Comparison of ENCODE assay signal across 1 cellular context in genomic region chr2:73896362-73897239, GRCh38.
A peak's percentile ranks its signal among the peaks of the same experiment; 100 is the strongest.
TF ChIP-seq lines count a peak whose summit lies in the region.

No MANE protein-coding gene starts in this region.

TF ChIP-seq in IMR-90, 13 proteins besides CTCF, POLR2A, EP300 and RAD21:
- TF ChIP-seq ELK1 (IDR thresholded peaks at IDR 0.05; ENCODE audit: borderline replicate concordance, low read depth, low read length) (no peak), MAFK (IDR thresholded peaks at IDR 0.05; ENCODE audit: low read depth, low read length) (no peak), MXI1 (IDR thresholded peaks at IDR 0.05; ENCODE audit: borderline replicate concordance, low read depth, low read length) (no peak), RCOR1 (IDR thresholded peaks at IDR 0.05; ENCODE audit: insufficient replicate concordance, low read length) (peak; percentile 71), CEBPB (IDR thresholded peaks at IDR 0.05; ENCODE audit: low read depth, low read length) (no peak), SMC3 (IDR thresholded peaks at IDR 0.05; ENCODE audit: low read depth, low read length) (no peak), MAZ (IDR thresholded peaks at IDR 0.05; ENCODE audit: borderline replicate concordance, low read depth, low read length) (no peak)
